Comparison of ENCODE assay signal across 8 cellular contexts in genomic region chr11:48006301-48006992, GRCh38. TPM values are rescaled to one million over a fixed set of nuclear protein-coding genes. Genes with fewer than 3 reads are reported as not detected.
DNase-seq lines count a peak whose midpoint lies in the region; ATAC-seq and TF ChIP-seq lines count a peak whose summit lies in the region.

No MANE protein-coding gene starts in this region.

- DNase-seq in cardiac muscle cell (ENCODE audit: low read depth in 1 of 2, low spot score in 1 of 2) (peak in 1 of 2 donors; percentile 68), cardiac septum (ENCODE audit: low spot score) (no peak), WTC11 (ENCODE audit: low spot score) (no peak), midbrain (lab: John Stamatoyannopoulos, UW) (no peak), foreskin melanocyte (no peak)

- no peaks in the 10 kb centered on the region for H3K9me3 ChIP-seq in cardiac muscle cell (ENCODE audit: low read depth)

- no peaks in the 10 kb centered on the region for H3K36me3 ChIP-seq in cardiac muscle cell

- no peak overlapping the region for H3K4me3 ChIP-seq in cardiac muscle cell

- no peaks in the 10 kb centered on the region for H3K9me3 Mint-ChIP-seq in WTC11
- no peaks in the 10 kb centered on the region for H3K9me3 Mint-ChIP-seq in stimulated activated memory B cell treated with anti-CD40 and anti-IgM and Interleukin-4, amounts not matched to agents 10 μg/mL and 1 μg/mL and 100 μg/mL, for 72 hours

- peak overlapping the region; percentile 36; the same call in 1 of the 2 replicates for H3K27ac Mint-ChIP-seq in WTC11
- H3K27ac Mint-ChIP-seq in stimulated activated memory B cell treated with anti-CD40 and anti-IgM and Interleukin-4, amounts not matched to agents 10 μg/mL and 1 μg/mL and 100 μg/mL, for 72 hours, result peak overlapping the region; percentile 93

- no peaks in the 10 kb centered on the region for H3K27me3 ChIP-seq in cardiac muscle cell

- peak overlapping the region; percentile 76 for H3K27ac ChIP-seq in cardiac muscle cell

- H3K36me3 Mint-ChIP-seq in WTC11, result no peaks in the 10 kb centered on the region
- no peaks in the 10 kb centered on the region for H3K36me3 Mint-ChIP-seq in stimulated activated memory B cell treated with anti-CD40 and anti-IgM and Interleukin-4, amounts not matched to agents 10 μg/mL and 1 μg/mL and 100 μg/mL, for 72 hours

- POLR2A ChIA-PET in WTC11 (lab: Charles Lee), result no interaction called here

- H3K27me3 Mint-ChIP-seq in WTC11 (ENCODE audit: low read depth), result no peaks in the 10 kb centered on the region
- H3K27me3 Mint-ChIP-seq in stimulated activated memory B cell treated with anti-CD40 and anti-IgM and Interleukin-4, amounts not matched to agents 10 μg/mL and 1 μg/mL and 100 μg/mL, for 72 hours, result no peaks in the 10 kb centered on the region

- CTCF ChIA-PET in WTC11 (lab: Charles Lee), result interaction anchor here (1.4 kb wide), 1 partner anchor 72 kb away, joined by 3 read pairs; no protein-coding TSS in a partner anchor

- no peak overlapping the region for H3K4me3 Mint-ChIP-seq in WTC11
- peak overlapping the region; percentile 29 for H3K4me3 Mint-ChIP-seq in stimulated activated memory B cell treated with anti-CD40 and anti-IgM and Interleukin-4, amounts not matched to agents 10 μg/mL and 1 μg/mL and 100 μg/mL, for 72 hours

- intact Hi-C loops in cardiac septum (cut with DNase I), result no loop called here

- TF ChIP-seq CTCF in cardiac muscle cell (IDR thresholded peaks at IDR 0.05; ENCODE audit: low read depth, low read length), result no peak
- no peak for TF ChIP-seq CTCF in WTC11 (IDR thresholded peaks at IDR 0.05)

- H3K4me1 Mint-ChIP-seq in WTC11, result peaks cover 40% of the 10 kb centered on the region
- peaks cover 62% of the 10 kb centered on the region for H3K4me1 Mint-ChIP-seq in stimulated activated memory B cell treated with anti-CD40 and anti-IgM and Interleukin-4, amounts not matched to agents 10 μg/mL and 1 μg/mL and 100 μg/mL, for 72 hours

- H3K4me1 ChIP-seq in cardiac muscle cell (ENCODE audit: low read depth), result peaks cover 52% of the 10 kb centered on the region

- ATAC-seq in HG03103 (IDR thresholded peaks at IDR 0.05; ENCODE audit: low read depth, unreplicated experiment) (peak; percentile 47), WTC11 (no peak), esophagus mucosa (peak; percentile 23)
- peak; percentile 67 for ATAC-seq in stimulated activated memory B cell treated with anti-CD40 and anti-IgM and Interleukin-4, amounts not matched to agents 10 μg/mL and 1 μg/mL and 100 μg/mL, for 72 hours

TF ChIP-seq in WTC11, 78 proteins besides CTCF, POLR2A, EP300 and RAD21:
- TF ChIP-seq CDX4 (CRISPR knock-in tag; IDR thresholded peaks at IDR 0.05; ENCODE audit: borderline replicate concordance) (no peak), ESRRA (CRISPR knock-in tag; IDR thresholded peaks at IDR 0.05; ENCODE audit: borderline replicate concordance) (no peak), ZBTB21 (CRISPR knock-in tag; IDR thresholded peaks at IDR 0.05; ENCODE audit: borderline replicate concordance) (no peak), SMAD4 (CRISPR knock-in tag; IDR thresholded peaks at IDR 0.05) (no peak), E2F1 (CRISPR knock-in tag; IDR thresholded peaks at IDR 0.05) (no peak), NFYB (CRISPR knock-in tag; conservative IDR thresholded peaks at IDR 0.05; ENCODE audit: low read depth) (no peak)

RNA-seq across cellular contexts. Expression of gene PTPRJ, which starts 26.1 kb away (rescaled TPM):
- total RNA-seq in cardiac muscle cell (10.5 and 12.4 TPM in 2 replicates), cardiac septum (11.0 TPM), WTC11 (2021) (17.1 to 19.5 TPM (median 17.9 TPM) in 3 replicates), esophagus mucosa (2.0 TPM)
- 8.9 and 12.2 TPM in 2 replicates for polyA plus RNA-seq in cardiac muscle cell
